In genomic region chr10:17199351-17199804, GRCh38 we compare ENCODE assay signal across 9 cellular contexts. TPM values are rescaled to one million over a fixed set of nuclear protein-coding genes. Genes with fewer than 3 reads are reported as not detected.
DNase-seq lines count a peak whose midpoint lies in the region; ATAC-seq and TF ChIP-seq lines count a peak whose summit lies in the region.
"Had no signal": no experiment of that assay in that cellular context is flagged by ENCODE, and none has a peak within 500 bp of the region (broad histone marks: within the 10 kb centered on the region; RNA-seq: fewer than 3 reads in every experiment).

No MANE protein-coding gene starts in this region.

- no peak for DNase-seq in CD4-positive, CD25-positive, alpha-beta regulatory T cell
- no peak for DNase-seq in colonic mucosa
- DNase-seq in natural killer cell treated with Interleukin-12 subunit alpha and Interleukin-12 subunit beta and Interleukin-15 and Interleukin-18, amount 100 ng/mL, for 72 hours (ENCODE audit: low spot score): no peak
- DNase-seq in NCI-H1417 treated with DMSO at 0.1 percent for 48 hours (lab: John Stamatoyannopoulos, UW): no peak
- no peak for DNase-seq in GM19238 (ENCODE audit: insufficient read length, low spot score)
- DNase-seq: erythroblast had no signal

- no peaks in the 10 kb centered on the region for H4K20me1 ChIP-seq in Loucy (ENCODE audit: insufficient read depth, low read length, poor library complexity, severe bottlenecking)

- peak overlapping the region in 3 of 4 donors; percentile 30 to 81 (median 49) for H3K4me3 Mint-ChIP-seq in CD4-positive, CD25-positive, alpha-beta regulatory T cell
- H3K4me3 Mint-ChIP-seq in natural killer cell treated with Interleukin-12 subunit alpha and Interleukin-12 subunit beta and Interleukin-15 and Interleukin-18, amount 100 ng/mL, for 72 hours: peak overlapping the region; percentile 49

- no peak overlapping the region for H3K4me3 ChIP-seq in CD4-positive, CD25-positive, alpha-beta regulatory T cell (ENCODE audit: low read depth, low read length)
- H3K4me3 ChIP-seq in Loucy (ENCODE audit: low read length, poor library complexity, severe bottlenecking) (peak overlapping the region; percentile 92), colonic mucosa (no peak overlapping the region)

- H3K27ac Mint-ChIP-seq in CD4-positive, CD25-positive, alpha-beta regulatory T cell: peak overlapping the region in 1 of 3 donors; percentile 91
- H3K27ac Mint-ChIP-seq in natural killer cell treated with Interleukin-12 subunit alpha and Interleukin-12 subunit beta and Interleukin-15 and Interleukin-18, amount 100 ng/mL, for 72 hours: no peak overlapping the region

- H3K4me1 Mint-ChIP-seq in CD4-positive, CD25-positive, alpha-beta regulatory T cell: peaks cover 16 to 32% (median 26%) of the 10 kb centered on the region in 4 donors
- peaks cover 22 to 30% of the 10 kb centered on the region in 2 donors for H3K4me1 Mint-ChIP-seq in natural killer cell treated with Interleukin-12 subunit alpha and Interleukin-12 subunit beta and Interleukin-15 and Interleukin-18, amount 100 ng/mL, for 72 hours (ENCODE audit: low read depth in 2 of 2)

- H3K27ac ChIP-seq in CD4-positive, CD25-positive, alpha-beta regulatory T cell (ENCODE audit: insufficient read depth, low read length, poor library complexity, severe bottlenecking): no peak overlapping the region
- H3K27ac ChIP-seq in colonic mucosa: peak overlapping the region; percentile 66

- H3K36me3 Mint-ChIP-seq in CD4-positive, CD25-positive, alpha-beta regulatory T cell: no peaks in the 10 kb centered on the region
- H3K36me3 Mint-ChIP-seq in natural killer cell treated with Interleukin-12 subunit alpha and Interleukin-12 subunit beta and Interleukin-15 and Interleukin-18, amount 100 ng/mL, for 72 hours: no peaks in the 10 kb centered on the region

- H3K27me3 Mint-ChIP-seq in CD4-positive, CD25-positive, alpha-beta regulatory T cell: no peaks in the 10 kb centered on the region
- no peaks in the 10 kb centered on the region for H3K27me3 Mint-ChIP-seq in natural killer cell treated with Interleukin-12 subunit alpha and Interleukin-12 subunit beta and Interleukin-15 and Interleukin-18, amount 100 ng/mL, for 72 hours

- no peak for ATAC-seq in CD4-positive, CD25-positive, alpha-beta regulatory T cell (ENCODE audit: low read depth in 2 of 2)
- no peak for ATAC-seq in natural killer cell treated with Interleukin-12 subunit alpha and Interleukin-12 subunit beta and Interleukin-15 and Interleukin-18, amount 100 ng/mL, for 72 hours
- ATAC-seq in GM21786 (IDR thresholded peaks at IDR 0.05; ENCODE audit: unreplicated experiment) (no peak), GM21825 (IDR thresholded peaks at IDR 0.05; ENCODE audit: unreplicated experiment) (no peak)

- H3K79me2 ChIP-seq in Loucy (ENCODE audit: insufficient read depth, low read length): peaks cover 32% of the 10 kb centered on the region

- no peaks in the 10 kb centered on the region for H3K9me3 Mint-ChIP-seq in CD4-positive, CD25-positive, alpha-beta regulatory T cell
- H3K9me3 Mint-ChIP-seq in natural killer cell treated with Interleukin-12 subunit alpha and Interleukin-12 subunit beta and Interleukin-15 and Interleukin-18, amount 100 ng/mL, for 72 hours: no peaks in the 10 kb centered on the region

- no peaks in the 10 kb centered on the region for H3K9me3 ChIP-seq in CD4-positive, CD25-positive, alpha-beta regulatory T cell (ENCODE audit: control insufficient read depth in 2 of 2, low read length in 2 of 2)
- H3K9me3 ChIP-seq in Loucy (ENCODE audit: insufficient read depth, low read depth, low read length) (no peaks in the 10 kb centered on the region), colonic mucosa (no peaks in the 10 kb centered on the region)

- H2AFZ ChIP-seq in Loucy (ENCODE audit: low read length): no peak overlapping the region

- no peaks in the 10 kb centered on the region for H3K9me2 ChIP-seq in Loucy (replicated peaks; ENCODE audit: low read depth, low read length)

- H3F3A ChIP-seq in Loucy (ENCODE audit: low read depth): no peaks in the 10 kb centered on the region; the same call in 1 of the 2 replicates

- intact Hi-C loops in colonic mucosa (cut with DNase I): no loop called here

- H3K9ac ChIP-seq in Loucy (ENCODE audit: low read depth, low read length, poor library complexity, severe bottlenecking): peak overlapping the region; percentile 71
- H3K9ac ChIP-seq in colonic mucosa (ENCODE audit: low read depth in 2 of 2, low read length in 2 of 2): no peak overlapping the region

- H3K4me1 ChIP-seq in CD4-positive, CD25-positive, alpha-beta regulatory T cell (ENCODE audit: control insufficient read depth, insufficient read depth, low read length, poor library complexity, severe bottlenecking): peaks cover 15% of the 10 kb centered on the region
- H3K4me1 ChIP-seq in Loucy (ENCODE audit: insufficient read depth, low read length, poor library complexity, severe bottlenecking) (peaks cover 29% of the 10 kb centered on the region), colonic mucosa (no peaks in the 10 kb centered on the region)

- H3K27me3 ChIP-seq in CD4-positive, CD25-positive, alpha-beta regulatory T cell (ENCODE audit: control insufficient read depth, insufficient read depth, low read length): no peaks in the 10 kb centered on the region
- H3K27me3 ChIP-seq in Loucy (ENCODE audit: insufficient read depth, low read length, poor library complexity, severe bottlenecking) (no peaks in the 10 kb centered on the region), colonic mucosa (no peaks in the 10 kb centered on the region)

- no peaks in the 10 kb centered on the region for H3K36me3 ChIP-seq in CD4-positive, CD25-positive, alpha-beta regulatory T cell (ENCODE audit: control insufficient read depth, insufficient read depth, low read length)
- H3K36me3 ChIP-seq in Loucy (ENCODE audit: insufficient read depth, low read length): no peaks in the 10 kb centered on the region
- no peaks in the 10 kb centered on the region for H3K36me3 ChIP-seq in colonic mucosa

- no peak for TF ChIP-seq CTCF in Loucy (conservative IDR thresholded peaks at IDR 0.05; ENCODE audit: low read length)
- TF ChIP-seq CTCF in colonic mucosa (IDR thresholded peaks at IDR 0.05): no peak

- peak overlapping the region; percentile 83 for H3K4me2 ChIP-seq in Loucy (ENCODE audit: low read depth, low read length, poor library complexity, severe bottlenecking)

RNA-seq across cellular contexts. Expression of gene TRDMT1, which starts 2.1 kb away (rescaled TPM):
- total RNA-seq in CD4-positive, CD25-positive, alpha-beta regulatory T cell: 12.2 TPM
- polyA plus RNA-seq in CD4-positive, CD25-positive, alpha-beta regulatory T cell: 1 to 10 TPM; 5.8 to 8.6 (median 7.2) TPM
- 1 to 10 TPM; 3.4 to 3.5 TPM for total RNA-seq in colonic mucosa
- 10 to 100 TPM in 1 of 2 donors, 1 to 10 TPM in 1; 8.1 to 15.2 TPM for total RNA-seq in natural killer cell treated with Interleukin-12 subunit alpha and Interleukin-12 subunit beta and Interleukin-15 and Interleukin-18, amount 100 ng/mL, for 72 hours

RNA-seq across cellular contexts. Expression of gene VIM, which starts 28.7 kb away (rescaled TPM):
- total RNA-seq in CD4-positive, CD25-positive, alpha-beta regulatory T cell: 1,005 TPM
- 100 to 1,000 TPM; 430 to 556 (median 487) TPM for polyA plus RNA-seq in CD4-positive, CD25-positive, alpha-beta regulatory T cell
- total RNA-seq in colonic mucosa: 100 to 1,000 TPM; 121 to 326 TPM
- 100 to 1,000 TPM; 587 to 647 TPM for total RNA-seq in natural killer cell treated with Interleukin-12 subunit alpha and Interleukin-12 subunit beta and Interleukin-15 and Interleukin-18, amount 100 ng/mL, for 72 hours
